32 cellular contexts compared by ENCODE assay signal in genomic region chr5:10434392-10434791, GRCh38. TPM values are rescaled to one million over a fixed set of nuclear protein-coding genes. Genes with fewer than 3 reads are reported as not detected.
DNase-seq lines count a peak whose midpoint lies in the region; ATAC-seq, FAIRE-seq and TF ChIP-seq lines count a peak whose summit lies in the region.
"Had no signal": no experiment of that assay in that cellular context is flagged by ENCODE, and none has a peak within 500 bp of the region (broad histone marks: within the 10 kb centered on the region; RNA-seq: fewer than 3 reads in every experiment).

No MANE protein-coding gene starts in this region.

- H3K4me1 ChIP-seq in KMS-11 (ENCODE audit: low read depth, poor library complexity, severe bottlenecking) (peaks cover 72% of the 10 kb centered on the region), mesenchymal stem cell (ENCODE audit: control insufficient read depth, insufficient read depth, low read depth, low read length) (peaks cover 2% of the 10 kb centered on the region), gastrocnemius medialis (peaks cover 12 to 18% of the 10 kb centered on the region in 2 donors)
- H3K4me1 ChIP-seq: lower lobe of right lung had no signal

- H3K4me2 ChIP-seq in KMS-11 (peak overlapping the region; percentile 50), mesenchymal stem cell (ENCODE audit: low read length, poor library complexity, severe bottlenecking) (no peak overlapping the region)
- H3K4me2 ChIP-seq: smooth muscle cell had no signal

- no peaks in the 10 kb centered on the region for H4K20me1 ChIP-seq in KMS-11 (ENCODE audit: insufficient read depth)

- TF ChIP-seq CTCF in KMS-11 (conservative IDR thresholded peaks at IDR 0.05; ENCODE audit: low read depth, low read length) (no peak), gastrocnemius medialis (IDR thresholded peaks at IDR 0.05 in 4 of 5, conservative IDR thresholded peaks at IDR 0.05 in 1 of 5) (no peak), WTC11 (IDR thresholded peaks at IDR 0.05) (no peak)

- H3K9me3 Mint-ChIP-seq in WTC11: no peaks in the 10 kb centered on the region
- H3K9me3 Mint-ChIP-seq: activated T-helper 2 cell treated with anti-CD3 and anti-CD28 coated beads, Interferon-gamma antibody, Interleukin-2, Interleukin-4, amounts not matched to agents 10 μg/mL and 5 μg/mL and 100 μg/mL, durations not matched to agents 14 hours and 24 hours and 36 hours; central memory CD8-positive, alpha-beta T cell; type B pancreatic cell had no signal

- H3K79me2 ChIP-seq in KMS-11 (ENCODE audit: insufficient read depth, low read depth): no peaks in the 10 kb centered on the region

- H4K8ac ChIP-seq in mesenchymal stem cell (ENCODE audit: low read length): no peak overlapping the region

- H3K36me3 Mint-ChIP-seq in WTC11: peaks cover 31% of the 10 kb centered on the region

- peak; percentile 17 for FAIRE-seq in GM12892 (lab: Jason Lieb, UNC)

- H3K27ac ChIP-seq in KMS-11 (peak overlapping the region; percentile 56; the same call in 1 of the 2 replicates), mesenchymal stem cell (ENCODE audit: low read length, poor library complexity, severe bottlenecking) (no peak overlapping the region), gastrocnemius medialis (no peak overlapping the region)
- H3K27ac ChIP-seq: lower lobe of right lung, ovary had no signal

- intact Hi-C loops in gastrocnemius medialis (cut with DNase I; ENCODE audit: low total_unique reads): no loop called here

- no peak overlapping the region for H4K91ac ChIP-seq in mesenchymal stem cell (ENCODE audit: low read length)

- no peak overlapping the region for H2BK15ac ChIP-seq in mesenchymal stem cell (ENCODE audit: low read depth, poor library complexity, severe bottlenecking)

- TF ChIP-seq POLR2A in GM12892 (IDR thresholded peaks at IDR 0.05; ENCODE audit: low read depth, low read length) (no peak), gastrocnemius medialis (IDR thresholded peaks at IDR 0.05) (no peak)

- H3K36me3 ChIP-seq in KMS-11 (ENCODE audit: insufficient read depth): peaks cover 4% of the 10 kb centered on the region; the same call in 1 of the 2 replicates
- H3K36me3 ChIP-seq in mesenchymal stem cell (ENCODE audit: control insufficient read depth in 1 of 2, insufficient read depth in 2 of 2, low read depth in 1 of 2, low read length in 2 of 2): peaks cover 27 to 89% of the 10 kb centered on the region in 2 experiments
- H3K36me3 ChIP-seq in gastrocnemius medialis: peaks cover 0 to 57% of the 10 kb centered on the region in 2 donors
- H3K36me3 ChIP-seq: ovary had no signal

- no peak for DNase-seq in GM12892 (ENCODE audit: insufficient read length)
- DNase-seq in astrocyte of the hippocampus (ENCODE audit: low read depth, low spot score): peak; percentile 33
- peak; percentile 64 for DNase-seq in mesenchymal stem cell
- DNase-seq in AG20443 (ENCODE audit: low spot score): no peak
- DNase-seq in gastrocnemius medialis: no peak
- no peak for DNase-seq in WTC11 (ENCODE audit: low spot score)
- DNase-seq: activated CD4-positive, alpha-beta T cell treated with anti-CD3 and anti-CD28 coated beads, Interleukin-2, amount 50 U/mL, for 48 hours; activated CD4-positive, CD25-positive, alpha-beta regulatory T cell; activated CD8-positive, alpha-beta memory T cell treated with anti-CD3 and anti-CD28 coated beads, Interleukin-2, amount 50 U/mL, for 48 hours; C1 segment of cervical spinal cord; COR-L47; DMS53; head of caudate nucleus; lower lobe of right lung; mucosa of descending colon; NCI-H1092; NCI-H187; NCI-H2171 treated with DMSO at 0.1 percent for 48 hours; NCI-H524; NK-92 treated with Interleukin-12 subunit alpha and Interleukin-12 subunit beta, amount 100 ng/mL, for 24 hours; ovary; retina; SIG-M5; SW 1271; T1000 had no signal

- WGBS in mesenchymal stem cell: 58% methylated on average over 2 of the region's 5 CpGs

- no peak overlapping the region for H3K27ac Mint-ChIP-seq in WTC11
- H3K27ac Mint-ChIP-seq: activated naive CD8-positive, alpha-beta T cell; type B pancreatic cell had no signal

- H3K4ac ChIP-seq in mesenchymal stem cell (ENCODE audit: low read depth in 1 of 2, low read length in 2 of 2): no peak overlapping the region

- H3K27me3 ChIP-seq in KMS-11 (ENCODE audit: insufficient read depth, low read depth) (no peaks in the 10 kb centered on the region), mesenchymal stem cell (ENCODE audit: control insufficient read depth in 1 of 2, insufficient read depth in 1 of 2, low read length in 2 of 2) (no peaks in the 10 kb centered on the region), gastrocnemius medialis (no peaks in the 10 kb centered on the region)
- H3K27me3 ChIP-seq: ovary had no signal

- no peak overlapping the region for H3K18ac ChIP-seq in mesenchymal stem cell (ENCODE audit: low read depth in 1 of 2, low read length in 2 of 2)

- no peak overlapping the region for H2BK5ac ChIP-seq in mesenchymal stem cell (ENCODE audit: low read depth, low read length, poor library complexity, severe bottlenecking)

- CTCF ChIA-PET in WTC11 (lab: Charles Lee): interaction anchor here (0.5 to 1.2 kb wide), 2 partner anchors 11 to 193 kb away, joined by 3 read pairs; no protein-coding TSS in a partner anchor

- no peaks in the 10 kb centered on the region for H3K27me3 Mint-ChIP-seq in WTC11 (ENCODE audit: low read depth)
- H3K27me3 Mint-ChIP-seq: activated naive CD8-positive, alpha-beta T cell; central memory CD8-positive, alpha-beta T cell; type B pancreatic cell had no signal

- ATAC-seq in gastrocnemius medialis (no peak), WTC11 (no peak)
- ATAC-seq: HCT116, lower lobe of right lung, mucosa of descending colon had no signal

- H3K23ac ChIP-seq in mesenchymal stem cell (ENCODE audit: low read length in 2 of 2): no peak overlapping the region

- in situ Hi-C loops in gastrocnemius medialis (cut with MboI; ENCODE audit: low sequenced_read_pairs in 4 of 4): loop anchor here in 1 of 4 donors (10.0 kb wide), 1 partner anchor 180 kb away; the partner anchor contains the start of gene CCT5

- H2BK120ac ChIP-seq in mesenchymal stem cell (ENCODE audit: low read depth, low read length): no peak overlapping the region

- no peaks in the 10 kb centered on the region for H3K4me1 Mint-ChIP-seq in WTC11
- H3K4me1 Mint-ChIP-seq: central memory CD8-positive, alpha-beta T cell had no signal

- H3K9me3 ChIP-seq in mesenchymal stem cell (ENCODE audit: control insufficient read depth, low read length) (no peaks in the 10 kb centered on the region), gastrocnemius medialis (no peaks in the 10 kb centered on the region)
- H3K9me3 ChIP-seq: lower lobe of right lung, mucosa of descending colon, ovary had no signal

- no peak overlapping the region for H3K14ac ChIP-seq in mesenchymal stem cell (ENCODE audit: low read length in 2 of 2)

- no peak overlapping the region for H2BK12ac ChIP-seq in mesenchymal stem cell (ENCODE audit: low read length in 2 of 2)

- H3K9ac ChIP-seq in KMS-11 (no peak overlapping the region), mesenchymal stem cell (ENCODE audit: low read length) (no peak overlapping the region)

- POLR2A ChIA-PET in WTC11 (lab: Charles Lee): no interaction called here

- no peak overlapping the region for H2AK5ac ChIP-seq in mesenchymal stem cell (ENCODE audit: low read length, severe bottlenecking)

- no peak overlapping the region for H3K4me3 ChIP-seq in KMS-11 (IDR thresholded peaks at IDR 0.05; ENCODE audit: insufficient read depth, low read depth, low read length)
- H3K4me3 ChIP-seq in mesenchymal stem cell (ENCODE audit: insufficient read depth in 1 of 2, low read depth in 1 of 2, low read length in 2 of 2): no peak overlapping the region
- H3K4me3 ChIP-seq in gastrocnemius medialis: no peak overlapping the region
- H3K4me3 ChIP-seq: lower lobe of right lung, mucosa of descending colon, ovary, smooth muscle cell had no signal

- H3K79me1 ChIP-seq in mesenchymal stem cell (replicated peaks; ENCODE audit: low read length, poor library complexity, severe bottlenecking): peaks cover 9% of the 10 kb centered on the region

- no peak overlapping the region for H3K4me3 Mint-ChIP-seq in WTC11
- H3K4me3 Mint-ChIP-seq: activated naive CD8-positive, alpha-beta T cell; central memory CD8-positive, alpha-beta T cell; type B pancreatic cell had no signal

- H2AFZ ChIP-seq in KMS-11 (ENCODE audit: low read depth) (no peak overlapping the region), mesenchymal stem cell (ENCODE audit: low read depth, low read length) (no peak overlapping the region)

TF ChIP-seq in WTC11, 78 proteins besides CTCF, POLR2A, EP300 and RAD21 (continues in another document):
- TF ChIP-seq SP1 (CRISPR knock-in tag; conservative IDR thresholded peaks at IDR 0.05) (no peak), ARID4B (CRISPR knock-in tag; IDR thresholded peaks at IDR 0.05; ENCODE audit: borderline replicate concordance) (no peak)

RNA-seq across cellular contexts. Expression of gene ROPN1L, which starts 7.3 kb away (rescaled TPM):
- 0.21 TPM for polyA plus RNA-seq in GM12892 (2012; ENCODE audit: missing spikeins)
- polyA plus RNA-seq in mesenchymal stem cell (2013, experiment 1 of 2): 0.43 TPM
- 0.29 TPM for polyA plus RNA-seq in mesenchymal stem cell (2013, experiment 2 of 2)
- total RNA-seq in gastrocnemius medialis (under 1 TPM in 1 of 4 donors, not detected in 3; 0.46 TPM), WTC11 (2021) (0.27 TPM in 1 of 3 replicates, not detected in the others)
- total RNA-seq: mucosa of descending colon had no signal
- polyA plus RNA-seq: smooth muscle cell had no signal

Comparison
In these comparisons a context has a peak if more than half of its experiments do, and no peak if none do; other contexts are left out.
1. DNase-seq: peak in astrocyte of the hippocampus (single experiment) and mesenchymal stem cell (single experiment); none in GM12892 (single experiment), AG20443 (single experiment), gastrocnemius medialis (0 of 2) and WTC11 (single experiment).